1 cellular context compared by ENCODE assay signal in genomic region chr17:28282596-28282995, GRCh38.
A peak's percentile ranks its signal among the peaks of the same experiment; 100 is the strongest.
TF ChIP-seq lines count a peak whose summit lies in the region.

No MANE protein-coding gene starts in this region.

TF ChIP-seq in K562, 482 proteins besides CTCF, POLR2A, EP300 and RAD21:
- TF ChIP-seq MAFF (IDR thresholded peaks at IDR 0.05; ENCODE audit: low read length) (peak; percentile 17; the same call in 1 of the 2 replicates), MAFG (tag; conservative IDR thresholded peaks at IDR 0.05) (peak; percentile 68), SMAD4 (CRISPR knock-in tag; conservative IDR thresholded peaks at IDR 0.05) (no peak), POLR2H (tag; IDR thresholded peaks at IDR 0.05; ENCODE audit: low read depth) (no peak), ZNF668 (CRISPR knock-in tag; IDR thresholded peaks at IDR 0.05) (no peak), ZBTB17 (CRISPR knock-in tag; IDR thresholded peaks at IDR 0.05) (no peak), HBP1 (CRISPR knock-in tag; IDR thresholded peaks at IDR 0.05) (no peak), ZNF75A (CRISPR knock-in tag; IDR thresholded peaks at IDR 0.05) (no peak), ZNF316 (IDR thresholded peaks at IDR 0.05) (peak; percentile 81), SFPQ (IDR thresholded peaks at IDR 0.05; ENCODE audit: low read depth, low read length) (no peak), CTCFL (IDR thresholded peaks at IDR 0.05; ENCODE audit: borderline replicate concordance, insufficient read depth, low read depth, low read length, poor library complexity, severe bottlenecking) (no peak), ZNF589 (CRISPR knock-in tag; IDR thresholded peaks at IDR 0.05; ENCODE audit: low read depth) (no peak), NR2C1 (IDR thresholded peaks at IDR 0.05) (no peak), NR2C1 (tag; IDR thresholded peaks at IDR 0.05) (no peak), C11orf30 (IDR thresholded peaks at IDR 0.05; ENCODE audit: low read depth) (peak; percentile 76), ZKSCAN3 (CRISPR knock-in tag; IDR thresholded peaks at IDR 0.05) (no peak)
- TF ChIP-seq, protein P1, sequence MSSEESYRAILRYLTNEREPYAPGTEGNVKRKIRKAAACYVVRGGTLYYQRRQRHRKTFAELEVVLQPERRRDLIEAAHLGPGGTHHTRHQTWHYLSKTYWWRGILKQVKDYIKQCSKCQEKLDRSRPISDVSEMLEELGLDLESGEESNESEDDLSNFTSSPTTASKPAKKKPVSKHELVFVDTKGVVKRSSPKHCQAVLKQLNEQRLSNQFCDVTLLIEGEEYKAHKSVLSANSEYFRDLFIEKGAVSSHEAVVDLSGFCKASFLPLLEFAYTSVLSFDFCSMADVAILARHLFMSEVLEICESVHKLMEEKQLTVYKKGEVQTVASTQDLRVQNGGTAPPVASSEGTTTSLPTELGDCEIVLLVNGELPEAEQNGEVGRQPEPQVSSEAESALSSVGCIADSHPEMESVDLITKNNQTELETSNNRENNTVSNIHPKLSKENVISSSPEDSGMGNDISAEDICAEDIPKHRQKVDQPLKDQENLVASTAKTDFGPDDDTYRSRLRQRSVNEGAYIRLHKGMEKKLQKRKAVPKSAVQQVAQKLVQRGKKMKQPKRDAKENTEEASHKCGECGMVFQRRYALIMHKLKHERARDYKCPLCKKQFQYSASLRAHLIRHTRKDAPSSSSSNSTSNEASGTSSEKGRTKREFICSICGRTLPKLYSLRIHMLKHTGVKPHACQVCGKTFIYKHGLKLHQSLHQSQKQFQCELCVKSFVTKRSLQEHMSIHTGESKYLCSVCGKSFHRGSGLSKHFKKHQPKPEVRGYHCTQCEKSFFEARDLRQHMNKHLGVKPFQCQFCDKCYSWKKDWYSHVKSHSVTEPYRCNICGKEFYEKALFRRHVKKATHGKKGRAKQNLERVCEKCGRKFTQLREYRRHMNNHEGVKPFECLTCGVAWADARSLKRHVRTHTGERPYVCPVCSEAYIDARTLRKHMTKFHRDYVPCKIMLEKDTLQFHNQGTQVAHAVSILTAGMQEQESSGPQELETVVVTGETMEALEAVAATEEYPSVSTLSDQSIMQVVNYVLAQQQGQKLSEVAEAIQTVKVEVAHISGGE (CRISPR knock-in tag; IDR thresholded peaks at IDR 0.05) = no peak
- TF ChIP-seq, protein P2, sequence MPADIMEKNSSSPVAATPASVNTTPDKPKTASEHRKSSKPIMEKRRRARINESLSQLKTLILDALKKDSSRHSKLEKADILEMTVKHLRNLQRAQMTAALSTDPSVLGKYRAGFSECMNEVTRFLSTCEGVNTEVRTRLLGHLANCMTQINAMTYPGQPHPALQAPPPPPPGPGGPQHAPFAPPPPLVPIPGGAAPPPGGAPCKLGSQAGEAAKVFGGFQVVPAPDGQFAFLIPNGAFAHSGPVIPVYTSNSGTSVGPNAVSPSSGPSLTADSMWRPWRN (IDR thresholded peaks at IDR 0.05; ENCODE audit: low read depth) = no peak
